ENCODE assay signal across 11 cellular contexts in the genomic region with DNA sequence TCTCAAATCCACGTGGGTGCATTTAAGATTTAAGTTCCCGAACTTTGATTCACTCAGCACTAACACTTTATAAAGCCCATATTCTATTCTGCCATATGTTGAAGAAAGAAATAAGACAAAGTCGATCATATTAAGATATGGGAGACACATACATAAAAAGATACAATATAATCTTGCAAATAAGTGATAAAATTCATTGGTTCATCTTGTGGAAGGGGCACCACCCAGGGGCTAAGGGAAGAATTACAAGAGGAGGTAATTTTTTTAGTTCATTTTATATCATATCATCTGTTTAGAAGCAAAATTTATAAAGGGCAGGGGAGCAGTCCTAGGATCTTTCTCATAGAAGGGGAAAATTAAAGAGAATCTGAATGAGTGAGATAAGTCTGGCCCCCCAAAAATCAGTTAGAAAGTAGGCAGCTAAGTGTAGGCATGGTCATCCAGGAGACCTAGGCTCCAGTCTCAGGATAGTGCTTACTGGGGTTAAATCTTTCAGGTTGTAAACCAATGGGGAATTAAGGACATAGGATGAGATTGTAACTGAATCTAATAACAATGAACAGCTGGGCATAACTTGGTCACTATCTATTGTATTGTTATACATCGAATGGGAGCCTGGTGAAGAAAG.
DNase-seq lines count a peak whose midpoint lies in the region; ATAC-seq, FAIRE-seq and TF ChIP-seq lines count a peak whose summit lies in the region.
"Had no signal": no experiment of that assay in that cellular context is flagged by ENCODE, and none has a peak within 500 bp of the region (broad histone marks: within the 10 kb centered on the region; RNA-seq: fewer than 3 reads in every experiment).

No MANE protein-coding gene starts in this region.

- FAIRE-seq in TTC549 (lab: Jason Lieb, UNC) (peak; percentile 57), kidney (lab: Jason Lieb, UNC) (no peak)
- FAIRE-seq: GM19239 had no signal

- H3K4me3 ChIP-seq in GM23248 (no peak overlapping the region), kidney (ENCODE audit: low read length in 2 of 2) (no peak overlapping the region)

- intact Hi-C loops in kidney (cut with DNase I): no loop called here

- H3K79me2 ChIP-seq in GM23248 (ENCODE audit: insufficient read depth): no peaks in the 10 kb centered on the region

- H3F3A ChIP-seq in GM23248 (ENCODE audit: insufficient read depth): no peaks in the 10 kb centered on the region

- peak; percentile 59 for DNase-seq in GM23248
- no peak for DNase-seq in kidney
- DNase-seq in GOT3 (lab: John Stamatoyannopoulos, UW): no peak
- DNase-seq in GDM1 (lab: John Stamatoyannopoulos, UW): no peak
- DNase-seq: NCI-H1105 treated with DMSO at 0.1 percent for 48 hours had no signal

- H3K9me3 ChIP-seq in GM23248 (ENCODE audit: low read depth) (no peaks in the 10 kb centered on the region), kidney (ENCODE audit: control insufficient read depth in 1 of 2, low read length in 2 of 2) (peaks cover 0 to 5% of the 10 kb centered on the region in 2 donors)

- H3K4me2 ChIP-seq in GM23248 (ENCODE audit: unreplicated experiment): no peak overlapping the region

- H3K27ac ChIP-seq in C4-2B (no peak overlapping the region), GM23248 (no peak overlapping the region), kidney (ENCODE audit: low read depth in 2 of 2, low read length in 2 of 2) (no peak overlapping the region)

- H3K27me3 ChIP-seq in GM23248 (replicated peaks; ENCODE audit: insufficient read depth): no peaks in the 10 kb centered on the region

- H4K20me1 ChIP-seq in GM23248 (ENCODE audit: insufficient read depth): no peaks in the 10 kb centered on the region

- no peak overlapping the region for H2AFZ ChIP-seq in GM23248

- WGBS in GM23248 (ENCODE audit: low coverage in 1 of 2, low lambda C conversion rate in 2 of 2, missing lambda C conversion rate in 2 of 2), 2 experiments: 65 to 74% methylated on average over 4 of the region's 4 CpGs

- H3K4me1 ChIP-seq in GM23248 (ENCODE audit: insufficient read depth) (no peaks in the 10 kb centered on the region), kidney (ENCODE audit: control insufficient read depth in 1 of 2, insufficient read depth in 1 of 2, low read depth in 1 of 2, low read length in 2 of 2) (no peaks in the 10 kb centered on the region)

- no peak for ATAC-seq in GM18519 (IDR thresholded peaks at IDR 0.05; ENCODE audit: low FRiP score, unreplicated experiment)
- ATAC-seq in activated CD4-positive, CD25-positive, alpha-beta regulatory T cell treated with anti-CD3 and anti-CD28 coated beads, Interleukin-2, amount 50 U/mL, for 24 hours: no peak
- ATAC-seq: activated naive CD4-positive, alpha-beta T cell treated with anti-CD3 and anti-CD28 coated beads, Interleukin-2, amount 50 U/mL, for 72 hours had no signal

- no peaks in the 10 kb centered on the region for H3K36me3 ChIP-seq in GM23248 (ENCODE audit: low read depth)
- peaks cover 4 to 6% of the 10 kb centered on the region in 2 donors for H3K36me3 ChIP-seq in kidney (ENCODE audit: control insufficient read depth in 1 of 2, insufficient read depth in 2 of 2, low read length in 2 of 2)

- TF ChIP-seq CTCF in C4-2B (conservative IDR thresholded peaks at IDR 0.05) (peak; percentile 83), kidney (IDR thresholded peaks at IDR 0.05; ENCODE audit: borderline replicate concordance, extremely low read depth, insufficient read depth) (peak; percentile 15)

- in situ Hi-C loops in GM23248 (cut with MboI): no loop called here

- H3K9ac ChIP-seq in GM23248 (no peak overlapping the region), kidney (ENCODE audit: low read length in 2 of 2) (no peak overlapping the region)

- H3K9me2 ChIP-seq in GM23248 (ENCODE audit: insufficient read depth): no peaks in the 10 kb centered on the region
